Comparison of ENCODE assay signal across 12 cellular contexts in genomic region chr17:16922386-16923096, GRCh38. TPM values are rescaled to one million over a fixed set of nuclear protein-coding genes. Genes with fewer than 3 reads are reported as not detected.
DNase-seq lines count a peak whose midpoint lies in the region; ATAC-seq and TF ChIP-seq lines count a peak whose summit lies in the region.
"Had no signal": no experiment of that assay in that cellular context is flagged by ENCODE, and none has a peak within 500 bp of the region (broad histone marks: within the 10 kb centered on the region; RNA-seq: fewer than 3 reads in every experiment).

No MANE protein-coding gene starts in this region.

- H3K4me3 Mint-ChIP-seq in activated CD8-positive, alpha-beta T cell treated with anti-CD3 and anti-CD28 coated beads for 36 hours, result no peak overlapping the region
- H3K4me3 Mint-ChIP-seq in memory B cell, result no peak overlapping the region

- H4K20me1 ChIP-seq in HCT116 (ENCODE audit: insufficient read depth), result no peaks in the 10 kb centered on the region

- ATAC-seq in HCT116 (peak; percentile 51; the same call in 1 of the 2 replicates), memory B cell (ENCODE audit: low read depth) (peak; percentile 66), GM19023 (IDR thresholded peaks at IDR 0.05; ENCODE audit: unreplicated experiment) (no peak), GM18505 (IDR thresholded peaks at IDR 0.05; ENCODE audit: unreplicated experiment) (no peak)
- ATAC-seq in activated CD8-positive, alpha-beta T cell treated with anti-CD3 and anti-CD28 coated beads for 36 hours, result peak; percentile 55
- ATAC-seq: right cardiac atrium had no signal

- H3K36me3 ChIP-seq in HCT116 (ENCODE audit: control insufficient read depth in 1 of 2, insufficient read depth in 2 of 2, low read length in 2 of 2) (no peaks in the 10 kb centered on the region), prostate gland (no peaks in the 10 kb centered on the region)

- CTCF ChIA-PET in HCT116 (lab: Charles Lee), result no interaction called here
- CTCF ChIA-PET in activated CD8-positive, alpha-beta T cell treated with anti-CD3 and anti-CD28 coated beads for 36 hours (lab: Charles Lee), result interaction anchor here (1.0 kb wide), 1 partner anchor 69 kb away, joined by 7 read pairs; no protein-coding TSS in a partner anchor

- no peaks in the 10 kb centered on the region for H3K4me1 Mint-ChIP-seq in activated CD8-positive, alpha-beta T cell treated with anti-CD3 and anti-CD28 coated beads for 36 hours (ENCODE audit: low read depth)
- peaks cover 3% of the 10 kb centered on the region for H3K4me1 Mint-ChIP-seq in memory B cell

- POLR2A ChIA-PET in HCT116 (lab: Charles Lee), result no interaction called here
- POLR2A ChIA-PET in activated CD8-positive, alpha-beta T cell treated with anti-CD3 and anti-CD28 coated beads for 36 hours (lab: Charles Lee), result no interaction called here

- H3K4me2 ChIP-seq in HCT116 (ENCODE audit: low read length), result no peak overlapping the region

- DNase-seq in DMS 273 (lab: John Stamatoyannopoulos, UW; ENCODE audit: unreplicated experiment) (peak; percentile 15), DMS 273 treated with DMSO at 0.1 percent for 48 hours (lab: John Stamatoyannopoulos, UW) (no peak), HCT116 (ENCODE audit: low read depth, low spot score) (no peak), memory B cell (ENCODE audit: low spot score in 2 of 2) (no peak), prostate gland (ENCODE audit: low spot score) (no peak)
- DNase-seq in activated CD8-positive, alpha-beta T cell treated with anti-CD3 and anti-CD28 coated beads for 36 hours, result peak; percentile 20
- DNase-seq: 8988T had no signal

- H2AFZ ChIP-seq in HCT116 (ENCODE audit: low read depth, low read length, poor library complexity, severe bottlenecking), result no peak overlapping the region

- no peaks in the 10 kb centered on the region for H3K9me3 Mint-ChIP-seq in activated CD8-positive, alpha-beta T cell treated with anti-CD3 and anti-CD28 coated beads for 36 hours
- no peaks in the 10 kb centered on the region for H3K9me3 Mint-ChIP-seq in memory B cell

- H3K4me1 ChIP-seq in HCT116 (ENCODE audit: control insufficient read depth in 1 of 2, insufficient read depth in 2 of 2, low read length in 2 of 2), result no peaks in the 10 kb centered on the region
- H3K4me1 ChIP-seq in prostate gland (replicated peaks), result no peaks in the 10 kb centered on the region

- intact Hi-C loops in HCT116 (cut with micrococcal nuclease) (loop anchor here (5.0 kb wide), 1 partner anchor 70 kb away; no protein-coding TSS in a partner anchor), prostate gland (cut with DNase I) (no loop called here)
- intact Hi-C loops in activated CD8-positive, alpha-beta T cell treated with anti-CD3 and anti-CD28 coated beads for 36 hours (cut with micrococcal nuclease), result loop anchor here (10.0 kb wide), 1 partner anchor 62 kb away; no protein-coding TSS in a partner anchor

- H3K27me3 Mint-ChIP-seq in activated CD8-positive, alpha-beta T cell treated with anti-CD3 and anti-CD28 coated beads for 36 hours, result no peaks in the 10 kb centered on the region
- H3K27me3 Mint-ChIP-seq in memory B cell, result no peaks in the 10 kb centered on the region

- H3K9me2 ChIP-seq in HCT116 (ENCODE audit: insufficient read depth), result no peaks in the 10 kb centered on the region

- no peak overlapping the region for H3K9ac ChIP-seq in HCT116 (ENCODE audit: low read length)

- RAD21 ChIA-PET in HCT116 (lab: Charles Lee; ENCODE audit: low non-redundant PET in 1 of 2, low total read pairs in 2 of 2, uncharacterized antibody in 2 of 2, unreplicated experiment in 2 of 2), result no interaction called here

- no peaks in the 10 kb centered on the region for H3K36me3 Mint-ChIP-seq in activated CD8-positive, alpha-beta T cell treated with anti-CD3 and anti-CD28 coated beads for 36 hours (ENCODE audit: low read depth)
- H3K36me3 Mint-ChIP-seq in memory B cell, result peaks cover 4% of the 10 kb centered on the region

- TF ChIP-seq CTCF in HCT116 (IDR thresholded peaks at IDR 0.05 in 2 of 3, conservative IDR thresholded peaks at IDR 0.05 in 1 of 3; ENCODE audit: borderline replicate concordance in 1 of 3, insufficient read depth in 1 of 3, low read depth in 2 of 3, low read length in 2 of 3), result peak in 2 of 3 experiments; percentile 30; a peak in 2 of 6 replicates
- TF ChIP-seq CTCF in activated CD8-positive, alpha-beta T cell treated with anti-CD3 and anti-CD28 coated beads for 36 hours (IDR thresholded peaks at IDR 0.05), result no peak
- peak in 1 of 4 experiments; percentile 18 for TF ChIP-seq CTCF in prostate gland (IDR thresholded peaks at IDR 0.05)

- no peaks in the 10 kb centered on the region for H3K79me2 ChIP-seq in HCT116 (ENCODE audit: insufficient read depth, low read length)

- H3K9me3 ChIP-seq in HCT116 (ENCODE audit: control insufficient read depth in 1 of 2, insufficient read depth in 1 of 2, low read depth in 1 of 2, low read length in 2 of 2) (no peaks in the 10 kb centered on the region), prostate gland (no peaks in the 10 kb centered on the region)

- H3K4me3 ChIP-seq in HCT116 (replicated peaks in 1 of 2; ENCODE audit: low read depth in 1 of 2, low read length in 2 of 2), result no peak overlapping the region
- no peak overlapping the region for H3K4me3 ChIP-seq in prostate gland
- H3K4me3 ChIP-seq: lung had no signal

- peak; percentile 54; the same call in 1 of the 2 replicates for TF ChIP-seq RAD21 in HCT116 (IDR thresholded peaks at IDR 0.05; ENCODE audit: low read depth)

- H3K27ac ChIP-seq in HCT116 (ENCODE audit: low read depth, low read length), result no peak overlapping the region
- H3K27ac ChIP-seq in prostate gland, result no peak overlapping the region

- TF ChIP-seq POLR2A in HCT116 (IDR thresholded peaks at IDR 0.05; ENCODE audit: borderline replicate concordance, extremely low read depth, insufficient read depth, insufficient read length) (no peak), prostate gland (IDR thresholded peaks at IDR 0.05) (no peak), GM18505 (IDR thresholded peaks at IDR 0.05; ENCODE audit: borderline replicate concordance, extremely low read depth, insufficient read depth, insufficient read length) (no peak)

- H3K27me3 ChIP-seq in HCT116 (ENCODE audit: insufficient read depth, low read length) (no peaks in the 10 kb centered on the region), prostate gland (replicated peaks; ENCODE audit: insufficient read depth) (peaks cover 2% of the 10 kb centered on the region)

- BruUV-seq in HCT116 (replicated peaks; lab: Mats Ljungman, UMichigan), result no TSS peak

- no peak overlapping the region for H3K27ac Mint-ChIP-seq in activated CD8-positive, alpha-beta T cell treated with anti-CD3 and anti-CD28 coated beads for 36 hours
- H3K27ac Mint-ChIP-seq in memory B cell, result peak overlapping the region; percentile 73

- 77% methylated on average over 4 of the region's 4 CpGs for WGBS in prostate gland

TF ChIP-seq in HCT116, 20 proteins besides CTCF, POLR2A, EP300 and RAD21:
- TF ChIP-seq ZBTB33 (IDR thresholded peaks at IDR 0.05; ENCODE audit: extremely low read depth, insufficient replicate concordance, low read length), result no peak
- peak; percentile 13 for TF ChIP-seq YY1 (IDR thresholded peaks at IDR 0.05; ENCODE audit: extremely low read depth, insufficient replicate concordance, low read depth, low read length)

RNA-seq across cellular contexts. Expression of gene TNFRSF13B, which starts 49.4 kb away (rescaled TPM):
- total RNA-seq in HCT116 (2021; ENCODE audit: unreplicated experiment) (not detected), prostate gland (not detected)
- polyA plus RNA-seq in HCT116 (2012), result 0.06 TPM in 1 of 2 replicates, not detected in the other
- not detected for total RNA-seq in activated CD8-positive, alpha-beta T cell treated with anti-CD3 and anti-CD28 coated beads for 36 hours
- total RNA-seq: right cardiac atrium, RPMI7951 had no signal
- polyA plus RNA-seq: right cardiac atrium had no signal

Comparison
In these comparisons a context has a peak if more than half of its experiments do, and no peak if none do; other contexts are left out.
1. DNase-seq: peak in DMS 273 (single experiment) and activated CD8-positive, alpha-beta T cell treated with anti-CD3 and anti-CD28 coated beads for 36 hours (single experiment); none in DMS 273 treated with DMSO at 0.1 percent for 48 hours (single experiment), HCT116 (single experiment), memory B cell (0 of 2) and prostate gland (single experiment).
2. ATAC-seq: peak in HCT116 (single experiment), activated CD8-positive, alpha-beta T cell treated with anti-CD3 and anti-CD28 coated beads for 36 hours (single experiment) and memory B cell (single experiment); none in GM19023 (single experiment) and GM18505 (single experiment).